Comparison of ENCODE assay signal across 28 cellular contexts in genomic region chr16:88830783-88831182, GRCh38. TPM values are rescaled to one million over a fixed set of nuclear protein-coding genes. Genes with fewer than 3 reads are reported as not detected.
"Had no signal": no experiment of that assay in that cellular context is flagged by ENCODE, and none has a peak within 500 bp of the region (broad histone marks: within the 10 kb centered on the region; RNA-seq: fewer than 3 reads in every experiment).

No MANE protein-coding gene starts in this region.

- DNase-seq: KBM-7, MV-4-11, NCI-H1048, NCI-H1105, NCI-H1417 treated with DMSO at 0.1 percent for 48 hours, NCI-H146, NCI-H1694 treated with DMSO at 0.1 percent for 48 hours, NCI-H2029, NCI-H2081 treated with DMSO at 0.1 percent for 48 hours, NCI-H226, NCI-H446, NCI-H510A, NCI-H524 treated with DMSO at 0.1 percent for 48 hours, NCI-H69, NCI-H774, PC-3, RPMI8226, SHP77, SK-N-SH, SW 1271, T-cell had no signal

- H3K9ac ChIP-seq: SK-N-SH had no signal

- H3K4me2 ChIP-seq: SK-N-SH had no signal

- ATAC-seq: HepG2, PC-3, T-cell had no signal

- H3K9me2 ChIP-seq: SK-N-SH had no signal

- FAIRE-seq: HepG2, RCC 7860 had no signal

- H3K9me3 ChIP-seq: SK-N-SH had no signal

RNA-seq across cellular contexts. Expression of gene PABPN1L, which starts 35.7 kb away (rescaled TPM):
- total RNA-seq: HepG2, HT1080, LHCN-M2, MCF 10A, PC-3, SK-MEL-5, T-cell had no signal
- polyA plus RNA-seq: HepG2, IgD-negative memory B cell, SK-N-SH had no signal
